In genomic region chr2:210713122-210713521, GRCh38 we compare ENCODE assay signal across 24 cellular contexts.
"Had no signal": no experiment of that assay in that cellular context is flagged by ENCODE, and none has a peak within 500 bp of the region (broad histone marks: within the 10 kb centered on the region; RNA-seq: fewer than 3 reads in every experiment).

No MANE protein-coding gene starts in this region.

- H3K36me3 Mint-ChIP-seq: activated naive CD4-positive, alpha-beta T cell treated with anti-CD3 and anti-CD28 coated beads, Interleukin-2, amount 10 ng/mL, durations not matched to agents 7 days and 5 days; memory B cell; naive B cell; stimulated activated memory B cell treated with anti-CD40 and anti-IgM and Interleukin-4, amounts not matched to agents 10 μg/mL and 1 μg/mL and 100 μg/mL, for 72 hours had no signal

- H3K9me3 Mint-ChIP-seq: activated CD4-positive, alpha-beta memory T cell treated with anti-CD3 and anti-CD28 coated beads, Interleukin-2, amount 10 ng/mL, durations not matched to agents 7 days and 5 days; activated naive CD4-positive, alpha-beta T cell treated with anti-CD3 and anti-CD28 coated beads, Interleukin-2, amount 10 ng/mL, durations not matched to agents 7 days and 5 days; activated naive CD8-positive, alpha-beta T cell treated with anti-CD3 and anti-CD28 coated beads, Interleukin-2, amount 50 U/mL, for 24 hours; neural crest cell; stimulated activated memory B cell treated with anti-CD40 and anti-IgM and Interleukin-4, amounts not matched to agents 10 μg/mL and 1 μg/mL and 100 μg/mL, for 72 hours had no signal

- H3K27me3 Mint-ChIP-seq: activated CD4-positive, alpha-beta memory T cell treated with anti-CD3 and anti-CD28 coated beads, Interleukin-2, amount 10 ng/mL, durations not matched to agents 7 days and 5 days; activated naive CD4-positive, alpha-beta T cell treated with anti-CD3 and anti-CD28 coated beads, Interleukin-2, amount 10 ng/mL, durations not matched to agents 7 days and 5 days; activated naive CD8-positive, alpha-beta T cell treated with anti-CD3 and anti-CD28 coated beads, Interleukin-2, amount 50 U/mL, for 24 hours; memory B cell; stimulated activated memory B cell treated with anti-CD40 and anti-IgM and Interleukin-4, amounts not matched to agents 10 μg/mL and 1 μg/mL and 100 μg/mL, for 72 hours had no signal

- DNase-seq: activated CD4-positive, alpha-beta memory T cell treated with anti-CD3 and anti-CD28 coated beads, Interleukin-2, amount 10 ng/mL, durations not matched to agents 7 days and 5 days; activated CD4-positive, alpha-beta T cell treated with anti-CD3 and anti-CD28 coated beads for 4 hours; activated CD4-positive, CD25-positive, alpha-beta regulatory T cell; activated effector memory CD4-positive, alpha-beta T cell treated with anti-CD3 and anti-CD28 coated beads, Interleukin-2, amount 50 U/mL, for 16 hours; activated naive CD4-positive, alpha-beta T cell treated with anti-CD3 and anti-CD28 coated beads, Interleukin-2, amount 10 ng/mL, durations not matched to agents 7 days and 5 days; activated naive CD8-positive, alpha-beta T cell treated with anti-CD3 and anti-CD28 coated beads, Interleukin-2, amount 50 U/mL, for 24 hours; activated T-cell treated with anti-CD3 and anti-CD28 coated beads, Interleukin-2, amount 50 U/mL, for 72 hours; cerebellar nuclear complex; heart left ventricle; left colon; mucosa of descending colon; naive B cell; small intestine; stimulated activated CD4-positive, alpha-beta T cell treated with anti-CD3 and anti-CD28 coated beads, Interleukin-2, amount 100 ng/mL, for 24 hours; stomach; T1000; transverse colon; uterus had no signal

- H3K36me3 ChIP-seq: heart left ventricle, stomach, transverse colon, uterus had no signal

- ATAC-seq: activated naive CD8-positive, alpha-beta T cell treated with anti-CD3 and anti-CD28 coated beads, Interleukin-2, amount 50 U/mL, for 24 hours; activated T-cell treated with anti-CD3 and anti-CD28 coated beads, Interleukin-2, amount 50 U/mL, for 72 hours; heart left ventricle; left colon; sciatic nerve; stimulated activated memory B cell treated with anti-CD40 and anti-IgM and Interleukin-4, amounts not matched to agents 10 μg/mL and 1 μg/mL and 100 μg/mL, for 72 hours had no signal

- H3K4me3 ChIP-seq: coronary artery, heart left ventricle, mucosa of descending colon, stomach, transverse colon, uterus had no signal

- H3K27ac Mint-ChIP-seq: activated CD4-positive, alpha-beta memory T cell treated with anti-CD3 and anti-CD28 coated beads, Interleukin-2, amount 10 ng/mL, durations not matched to agents 7 days and 5 days; activated naive CD4-positive, alpha-beta T cell treated with anti-CD3 and anti-CD28 coated beads, Interleukin-2, amount 10 ng/mL, durations not matched to agents 7 days and 5 days; activated naive CD8-positive, alpha-beta T cell treated with anti-CD3 and anti-CD28 coated beads, Interleukin-2, amount 50 U/mL, for 24 hours; activated T-cell treated with anti-CD3 and anti-CD28 coated beads, Interleukin-2, amount 50 U/mL, for 72 hours; memory B cell; naive B cell; stimulated activated memory B cell treated with anti-CD40 and anti-IgM and Interleukin-4, amounts not matched to agents 10 μg/mL and 1 μg/mL and 100 μg/mL, for 72 hours had no signal

- H3K4me1 ChIP-seq: heart left ventricle, transverse colon, uterus had no signal

- H3K27ac ChIP-seq: coronary artery, epithelial cell of prostate, heart left ventricle, stomach, transverse colon, uterus had no signal

- H3K4me1 Mint-ChIP-seq: activated CD4-positive, alpha-beta memory T cell treated with anti-CD3 and anti-CD28 coated beads, Interleukin-2, amount 10 ng/mL, durations not matched to agents 7 days and 5 days; activated naive CD4-positive, alpha-beta T cell treated with anti-CD3 and anti-CD28 coated beads, Interleukin-2, amount 10 ng/mL, durations not matched to agents 7 days and 5 days; activated naive CD8-positive, alpha-beta T cell treated with anti-CD3 and anti-CD28 coated beads, Interleukin-2, amount 50 U/mL, for 24 hours; memory B cell; naive B cell; stimulated activated memory B cell treated with anti-CD40 and anti-IgM and Interleukin-4, amounts not matched to agents 10 μg/mL and 1 μg/mL and 100 μg/mL, for 72 hours had no signal

- H3K4me3 Mint-ChIP-seq: activated CD4-positive, alpha-beta memory T cell treated with anti-CD3 and anti-CD28 coated beads, Interleukin-2, amount 10 ng/mL, durations not matched to agents 7 days and 5 days; activated naive CD4-positive, alpha-beta T cell treated with anti-CD3 and anti-CD28 coated beads, Interleukin-2, amount 10 ng/mL, durations not matched to agents 7 days and 5 days; activated naive CD8-positive, alpha-beta T cell treated with anti-CD3 and anti-CD28 coated beads, Interleukin-2, amount 50 U/mL, for 24 hours; activated T-cell treated with anti-CD3 and anti-CD28 coated beads, Interleukin-2, amount 50 U/mL, for 72 hours; memory B cell; naive B cell; neural crest cell; stimulated activated memory B cell treated with anti-CD40 and anti-IgM and Interleukin-4, amounts not matched to agents 10 μg/mL and 1 μg/mL and 100 μg/mL, for 72 hours had no signal

- H3K9me3 ChIP-seq: mucosa of descending colon, stomach, transverse colon, uterus had no signal
